In genomic region chr10:124711145-124711544, GRCh38 we compare ENCODE assay signal across 19 cellular contexts. TPM values are rescaled to one million over a fixed set of nuclear protein-coding genes. Genes with fewer than 3 reads are reported as not detected.
DNase-seq lines count a peak whose midpoint lies in the region; ATAC-seq and TF ChIP-seq lines count a peak whose summit lies in the region.
"Had no signal": no experiment of that assay in that cellular context is flagged by ENCODE, and none has a peak within 500 bp of the region (broad histone marks: within the 10 kb centered on the region; RNA-seq: fewer than 3 reads in every experiment).

No MANE protein-coding gene starts in this region.

- no peak for TF ChIP-seq CTCF in heart left ventricle (IDR thresholded peaks at IDR 0.05)
- TF ChIP-seq CTCF in nephron progenitor cell (IDR thresholded peaks at IDR 0.05), result no peak
- TF ChIP-seq CTCF in vagina (IDR thresholded peaks at IDR 0.05), result no peak

- no peaks in the 10 kb centered on the region for H3K27me3 Mint-ChIP-seq in nephron progenitor cell (ENCODE audit: low read depth, poor library complexity)

- H3K36me3 Mint-ChIP-seq in nephron progenitor cell (ENCODE audit: low read depth), result peaks cover 11% of the 10 kb centered on the region

- ATAC-seq in heart left ventricle, result no peak
- no peak for ATAC-seq in GM21529 (IDR thresholded peaks at IDR 0.05; ENCODE audit: unreplicated experiment)
- ATAC-seq in HG02763 (IDR thresholded peaks at IDR 0.05; ENCODE audit: unreplicated experiment), result no peak
- ATAC-seq: A549; CD8-positive, alpha-beta T cell; foreskin keratinocyte; left lung had no signal

- intact Hi-C loops in heart left ventricle (cut with DNase I), result no loop called here
- intact Hi-C loops in cardiac septum (cut with DNase I), result no loop called here
- intact Hi-C loops in vagina (cut with DNase I), result no loop called here

- H3K9me3 ChIP-seq in heart left ventricle (no peaks in the 10 kb centered on the region), vagina (no peaks in the 10 kb centered on the region)
- H3K9me3 ChIP-seq: A549, ascending aorta, left lung had no signal

- peak overlapping the region in 9 of 12 donors; percentile 49 to 95 (median 89) for H3K27ac ChIP-seq in heart left ventricle
- peak overlapping the region; percentile 87 for H3K27ac ChIP-seq in cingulate gyrus (ENCODE audit: low read depth, low read length)
- H3K27ac ChIP-seq in vagina, result peak overlapping the region; percentile 81
- H3K27ac ChIP-seq: A549, ascending aorta, foreskin keratinocyte, GM23248 had no signal

- H3K4me3 ChIP-seq in heart left ventricle (no peak overlapping the region), vagina (no peak overlapping the region)
- H3K4me3 ChIP-seq: A549, ascending aorta, GM23248, left lung had no signal

- no peak overlapping the region for H3K4me3 Mint-ChIP-seq in nephron progenitor cell
- H3K4me3 Mint-ChIP-seq: activated naive CD4-positive, alpha-beta T cell treated with anti-CD3 and anti-CD28 coated beads for 36 hours; CD8-positive, alpha-beta T cell had no signal

- TF ChIP-seq POLR2A in heart left ventricle (IDR thresholded peaks at IDR 0.05) (no peak), vagina (IDR thresholded peaks at IDR 0.05) (no peak)

- no peaks in the 10 kb centered on the region for H3K27me3 ChIP-seq in heart left ventricle
- H3K27me3 ChIP-seq in vagina, result no peaks in the 10 kb centered on the region
- H3K27me3 ChIP-seq: ascending aorta, foreskin keratinocyte, left lung had no signal

- H3K9me3 Mint-ChIP-seq in nephron progenitor cell, result no peaks in the 10 kb centered on the region
- H3K9me3 Mint-ChIP-seq: activated naive CD4-positive, alpha-beta T cell treated with anti-CD3 and anti-CD28 coated beads for 36 hours; CD8-positive, alpha-beta T cell had no signal

- DNase-seq in heart left ventricle (no peak), cardiac septum (ENCODE audit: low spot score) (no peak), nephron progenitor cell (no peak), vagina (ENCODE audit: extremely low spot score in 2 of 2) (no peak), NCI-H1417 treated with DMSO at 0.1 percent for 48 hours (lab: John Stamatoyannopoulos, UW) (no peak)
- DNase-seq: activated CD4-positive, alpha-beta T cell treated with anti-CD3 and anti-CD28 coated beads, Interleukin-2, amount 50 U/mL, for 4 hours; activated naive CD4-positive, alpha-beta T cell treated with anti-CD3 and anti-CD28 coated beads for 36 hours; CD8-positive, alpha-beta T cell; DMS79 treated with DMSO at 0.1 percent for 48 hours; foreskin keratinocyte; GM23248; left lung; NCI-H187 treated with DMSO at 0.1 percent for 48 hours; stimulated activated CD4-positive, alpha-beta T cell treated with anti-CD3 and anti-CD28 coated beads, Interleukin-2, amount 100 ng/mL, for 24 hours had no signal

- H3K36me3 ChIP-seq in heart left ventricle (peaks cover 0 to 8% (median 0%) of the 10 kb centered on the region in 9 donors), vagina (peaks cover 0 to 4% of the 10 kb centered on the region in 2 donors)
- H3K36me3 ChIP-seq: ascending aorta had no signal

- 62 to 69% (median 67%) methylated on average over 7 of the region's 7 CpGs for WGBS in heart left ventricle, 4 donors

- peak overlapping the region; percentile 46 for H3K27ac Mint-ChIP-seq in nephron progenitor cell
- H3K27ac Mint-ChIP-seq: activated naive CD4-positive, alpha-beta T cell treated with anti-CD3 and anti-CD28 coated beads for 36 hours; CD8-positive, alpha-beta T cell had no signal

- H3K4me1 ChIP-seq in heart left ventricle, result peaks cover 22 to 95% (median 77%) of the 10 kb centered on the region in 12 donors
- H3K4me1 ChIP-seq in vagina, result peaks cover 73% of the 10 kb centered on the region
- H3K4me1 ChIP-seq: foreskin keratinocyte had no signal

- peaks cover 83% of the 10 kb centered on the region for H3K4me1 Mint-ChIP-seq in nephron progenitor cell

RNA-seq across cellular contexts. Expression of gene FAM53B, which starts 33.0 kb away (rescaled TPM):
- 10 to 100 TPM; 30.2 to 57.7 (median 36.3) TPM for total RNA-seq in heart left ventricle
- 10 to 100 TPM; 23.7 to 25.6 TPM for polyA plus RNA-seq in heart left ventricle
- 18.5 TPM for total RNA-seq in cardiac septum
- 35.1 TPM for total RNA-seq in vagina
